ENCODE assay signal across 17 cellular contexts in genomic region chr7:117810642-117811512, GRCh38.
DNase-seq lines count a peak whose midpoint lies in the region; ATAC-seq and TF ChIP-seq lines count a peak whose summit lies in the region.
"Had no signal": no experiment of that assay in that cellular context is flagged by ENCODE, and none has a peak within 500 bp of the region (broad histone marks: within the 10 kb centered on the region; RNA-seq: fewer than 3 reads in every experiment).

No MANE protein-coding gene starts in this region.

- H3K14ac ChIP-seq in H9 (ENCODE audit: insufficient read depth, low read length), result no peak overlapping the region

- H2AK5ac ChIP-seq in H9 (ENCODE audit: insufficient read length, low read length), result no peak overlapping the region

- no peak overlapping the region for H2AFZ ChIP-seq in H9 (ENCODE audit: low read length)
- peak overlapping the region; percentile 56 for H2AFZ ChIP-seq in osteoblast (ENCODE audit: low read length)

- DNase-seq in H9, result peak; percentile 68
- DNase-seq in RWPE2 (ENCODE audit: low spot score), result no peak
- peak; percentile 80 for DNase-seq in fibroblast of peridontal ligament (ENCODE audit: extremely low read depth)
- peak; percentile 11 for DNase-seq in osteoblast (ENCODE audit: insufficient read length, low spot score, missing footprints)
- no peak for DNase-seq in GDM1 (lab: John Stamatoyannopoulos, UW)
- DNase-seq in NCI-H1048 (lab: John Stamatoyannopoulos, UW), result no peak
- DNase-seq: activated CD8-positive, alpha-beta memory T cell treated with anti-CD3 and anti-CD28 coated beads, Interleukin-2, amount 50 U/mL, for 48 hours; activated naive CD4-positive, alpha-beta T cell treated with anti-CD3 and anti-CD28 coated beads, Interleukin-2, amount 10 ng/mL, durations not matched to agents 7 days and 5 days; C1 segment of cervical spinal cord; caudate nucleus; posterior cingulate gyrus; stomach; T-cell had no signal

- H3K4me3 Mint-ChIP-seq in H9, result peak overlapping the region in 1 of 2 experiments; percentile 62; a peak in 4 of 5 replicates
- H3K4me3 Mint-ChIP-seq: activated naive CD4-positive, alpha-beta T cell treated with anti-CD3 and anti-CD28 coated beads, Interleukin-2, amount 10 ng/mL, durations not matched to agents 7 days and 5 days; T-cell had no signal

- no peak overlapping the region for H3T11ph ChIP-seq in H9 (ENCODE audit: low read length)

- no peak overlapping the region for H4K8ac ChIP-seq in H9 (replicated peaks; ENCODE audit: insufficient read length, low read depth, low read length)

- H4K20me1 ChIP-seq in H9 (ENCODE audit: control insufficient read depth, insufficient read depth, insufficient read length), result no peaks in the 10 kb centered on the region
- H4K20me1 ChIP-seq in osteoblast (ENCODE audit: insufficient read depth, low read length), result no peaks in the 10 kb centered on the region

- H3K27me3 Mint-ChIP-seq in H9 (ENCODE audit: low read depth), result no peaks in the 10 kb centered on the region
- H3K27me3 Mint-ChIP-seq: activated naive CD4-positive, alpha-beta T cell treated with anti-CD3 and anti-CD28 coated beads, Interleukin-2, amount 10 ng/mL, durations not matched to agents 7 days and 5 days; T-cell had no signal

- H3K9me3 ChIP-seq in H9 (ENCODE audit: control insufficient read depth, low read depth, low read length), result no peaks in the 10 kb centered on the region
- no peaks in the 10 kb centered on the region for H3K9me3 ChIP-seq in RWPE2 (ENCODE audit: severe bottlenecking)
- H3K9me3 ChIP-seq in osteoblast (ENCODE audit: low read depth, low read length), result no peaks in the 10 kb centered on the region
- H3K9me3 ChIP-seq: stomach had no signal

- no peak overlapping the region for H2BK12ac ChIP-seq in H9 (ENCODE audit: insufficient read length, low read depth, low read length)

- H2BK120ac ChIP-seq in H9 (ENCODE audit: low read depth, low read length, poor library complexity, severe bottlenecking), result no peak overlapping the region

- no peak overlapping the region for H2BK15ac ChIP-seq in H9 (ENCODE audit: low read depth, low read length)

- H3K18ac ChIP-seq in H9 (ENCODE audit: insufficient read length, low read depth, low read length), result no peak overlapping the region

- no peak overlapping the region for H3K56ac ChIP-seq in H9 (ENCODE audit: insufficient read length, low read depth, low read length)

- no peak overlapping the region for H3K9ac ChIP-seq in H9 (ENCODE audit: extremely low read depth, insufficient read length, low read length)

- H3K79me1 ChIP-seq in H9 (ENCODE audit: insufficient read depth, low read depth, low read length, poor library complexity, severe bottlenecking), result no peaks in the 10 kb centered on the region

- H3K23me2 ChIP-seq in H9 (ENCODE audit: insufficient read length, low read depth, low read length, poor library complexity, severe bottlenecking), result no peaks in the 10 kb centered on the region

- H3K27me3 ChIP-seq in H9 (ENCODE audit: insufficient read depth, low read length) (no peaks in the 10 kb centered on the region), RWPE2 (ENCODE audit: insufficient read depth, poor library complexity, severe bottlenecking) (no peaks in the 10 kb centered on the region), osteoblast (ENCODE audit: insufficient read depth, low read length) (no peaks in the 10 kb centered on the region)
- H3K27me3 ChIP-seq: stomach had no signal

- H3K79me2 ChIP-seq in H9 (ENCODE audit: insufficient read depth, low read length), result no peaks in the 10 kb centered on the region; the same call in 1 of the 2 replicates
- H3K79me2 ChIP-seq in osteoblast (ENCODE audit: insufficient read depth, low read length), result no peaks in the 10 kb centered on the region

- WGBS in H9 (ENCODE audit: extremely low coverage, insufficient read length, low lambda C conversion rate), result no CpG with 5 or more reads among the region's 6 CpGs

- H3K4me1 ChIP-seq in H9 (ENCODE audit: insufficient read depth, low read length) (peaks cover 18% of the 10 kb centered on the region; the same call in 1 of the 2 replicates), RWPE2 (ENCODE audit: insufficient read depth, poor library complexity, severe bottlenecking) (no peaks in the 10 kb centered on the region), osteoblast (ENCODE audit: insufficient read depth, low read length) (peaks cover 8% of the 10 kb centered on the region)

- no peak overlapping the region for H4K5ac ChIP-seq in H9 (ENCODE audit: insufficient read length, low read depth, low read length)

- no peak overlapping the region for H2BK5ac ChIP-seq in H9 (ENCODE audit: insufficient read length, low read length)

- H3K36me3 ChIP-seq in RWPE2 (ENCODE audit: low read depth) (no peaks in the 10 kb centered on the region), osteoblast (ENCODE audit: insufficient read depth, low read length) (no peaks in the 10 kb centered on the region)
- H3K36me3 ChIP-seq: stomach had no signal

- no peak overlapping the region for H3K23ac ChIP-seq in H9 (ENCODE audit: insufficient read length, low read depth, low read length)

- H3K4ac ChIP-seq in H9 (ENCODE audit: low read depth, low read length), result no peak overlapping the region

- no peak for TF ChIP-seq CTCF in H9 (conservative IDR thresholded peaks at IDR 0.05)
- TF ChIP-seq CTCF in RWPE2 (IDR thresholded peaks at IDR 0.05; ENCODE audit: poor library complexity, severe bottlenecking), result no peak
- TF ChIP-seq CTCF in osteoblast (IDR thresholded peaks at IDR 0.05; ENCODE audit: extremely low read depth, low read depth, low read length), result no peak

- H3K4me1 Mint-ChIP-seq in H9, result peaks cover 51 to 53% of the 10 kb centered on the region in 2 experiments
- H3K4me1 Mint-ChIP-seq: activated naive CD4-positive, alpha-beta T cell treated with anti-CD3 and anti-CD28 coated beads, Interleukin-2, amount 10 ng/mL, durations not matched to agents 7 days and 5 days; T-cell had no signal

- H3K4me3 ChIP-seq in RWPE2 (ENCODE audit: severe bottlenecking) (no peak overlapping the region), osteoblast (ENCODE audit: insufficient read depth, low read length) (no peak overlapping the region)
- H3K4me3 ChIP-seq: K562, stomach had no signal

- ATAC-seq in RWPE2 (ENCODE audit: low read depth) (0 out of 3 replicates have a peak, but pooled peaks have one; percentile 45), GM19452 (IDR thresholded peaks at IDR 0.05; ENCODE audit: unreplicated experiment) (no peak)
- ATAC-seq: activated CD4-positive, CD25-positive, alpha-beta regulatory T cell treated with anti-CD3 and anti-CD28 coated beads, Interleukin-2, amount 50 U/mL, for 24 hours; HCT116; T-cell had no signal

- H3K4me2 ChIP-seq in H9 (ENCODE audit: insufficient read depth, insufficient read length, low read length), result peak overlapping the region; percentile 58
- peak overlapping the region; percentile 5 for H3K4me2 ChIP-seq in osteoblast (ENCODE audit: insufficient read depth, low read length)

- H3K27ac ChIP-seq in H9 (ENCODE audit: insufficient read length, low read depth, low read length) (peak overlapping the region; percentile 74), RWPE2 (ENCODE audit: poor library complexity, severe bottlenecking) (no peak overlapping the region), osteoblast (ENCODE audit: low read depth, low read length) (peak overlapping the region; percentile 51)
- H3K27ac ChIP-seq: stomach had no signal

- no peak overlapping the region for H2BK20ac ChIP-seq in H9 (ENCODE audit: low read depth, low read length, poor library complexity, severe bottlenecking)

- H4K91ac ChIP-seq in H9 (ENCODE audit: insufficient read length, low read depth, low read length), result no peak overlapping the region

- H3K27ac Mint-ChIP-seq in H9, result peak overlapping the region; percentile 84 to 98 (median 95)
- H3K27ac Mint-ChIP-seq: activated naive CD4-positive, alpha-beta T cell treated with anti-CD3 and anti-CD28 coated beads, Interleukin-2, amount 10 ng/mL, durations not matched to agents 7 days and 5 days; T-cell had no signal

- H3K9me3 Mint-ChIP-seq in H9, result no peaks in the 10 kb centered on the region
- H3K9me3 Mint-ChIP-seq: activated naive CD4-positive, alpha-beta T cell treated with anti-CD3 and anti-CD28 coated beads, Interleukin-2, amount 10 ng/mL, durations not matched to agents 7 days and 5 days; T-cell had no signal

- peaks cover 0 to 2% (median 0%) of the 10 kb centered on the region in 3 experiments; a peak in 2 of 7 replicates for H3K36me3 Mint-ChIP-seq in H9 (ENCODE audit: insufficient read depth in 1 of 3, low read depth in 3 of 3)
- H3K36me3 Mint-ChIP-seq: activated naive CD4-positive, alpha-beta T cell treated with anti-CD3 and anti-CD28 coated beads, Interleukin-2, amount 10 ng/mL, durations not matched to agents 7 days and 5 days; T-cell had no signal

Comparison
In these comparisons a context has a peak if more than half of its experiments do, and no peak if none do; other contexts are left out.
1. DNase-seq: peak in H9 (single experiment), fibroblast of peridontal ligament (single experiment) and osteoblast (single experiment); none in RWPE2 (single experiment), GDM1 (single experiment) and NCI-H1048 (single experiment).